ENCODE assay signal across 27 cellular contexts in the genomic region with DNA sequence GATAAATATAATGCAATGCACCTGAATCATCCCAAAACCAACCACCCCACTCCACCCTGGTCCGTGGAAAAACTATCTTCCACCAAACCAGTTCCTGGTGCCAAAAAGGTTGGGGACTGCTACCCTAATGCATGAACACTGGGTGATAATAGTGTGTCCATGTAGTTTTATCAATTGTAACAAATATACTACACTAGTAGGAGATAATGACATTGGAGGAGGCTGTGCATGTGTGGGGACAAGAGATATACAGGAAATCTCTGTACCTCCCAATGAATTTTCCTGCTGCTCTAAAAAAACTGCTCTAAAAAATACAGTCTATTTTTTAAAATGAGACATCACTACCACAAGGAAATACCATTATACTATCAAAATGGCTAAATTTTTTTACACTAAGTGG. TPM values are rescaled to one million over a fixed set of nuclear protein-coding genes. Genes with fewer than 3 reads are reported as not detected.
DNase-seq lines count a peak whose midpoint lies in the region; ATAC-seq, FAIRE-seq and TF ChIP-seq lines count a peak whose summit lies in the region.
"Had no signal": no experiment of that assay in that cellular context is flagged by ENCODE, and none has a peak within 500 bp of the region (broad histone marks: within the 10 kb centered on the region; RNA-seq: fewer than 3 reads in every experiment).

No MANE protein-coding gene starts in this region.

- TF ChIP-seq EP300 in K562 (IDR thresholded peaks at IDR 0.05; ENCODE audit: low read length), result no peak

- TF ChIP-seq RAD21 in K562 (CRISPR knock-in tag; conservative IDR thresholded peaks at IDR 0.05 in 1 of 2, IDR thresholded peaks at IDR 0.05 in 1 of 2), result no peak

- H4K20me1 ChIP-seq in K562 (replicated peaks; ENCODE audit: control insufficient read depth, insufficient read depth, low read length), result no peaks in the 10 kb centered on the region
- H4K20me1 ChIP-seq: BLaER1 had no signal

- H3K27ac ChIP-seq in K562 (ENCODE audit: extremely low read depth, low read depth, low read length), result no peak overlapping the region
- peak overlapping the region; percentile 21 to 34 for H3K27ac ChIP-seq in testis
- no peak overlapping the region for H3K27ac ChIP-seq in right lobe of liver
- H3K27ac ChIP-seq: BLaER1 had no signal

- H3K27ac Mint-ChIP-seq in activated T-helper 1 cell treated with anti-CD3 and anti-CD28 coated beads, Interleukin-12 subunit alpha, Interleukin-12 subunit beta, Interleukin-2, Interleukin-4 antibody, amounts not matched to agents 30 ng/mL and 10 ng/mL and 1 ng/mL, durations not matched to agents 14 hours and 24 hours and 36 hours, result peak overlapping the region; percentile 18
- H3K27ac Mint-ChIP-seq: CD14-positive monocyte had no signal

- peaks cover 43% of the 10 kb centered on the region for H3K36me3 Mint-ChIP-seq in activated T-helper 1 cell treated with anti-CD3 and anti-CD28 coated beads, Interleukin-12 subunit alpha, Interleukin-12 subunit beta, Interleukin-2, Interleukin-4 antibody, amounts not matched to agents 30 ng/mL and 10 ng/mL and 1 ng/mL, durations not matched to agents 14 hours and 24 hours and 36 hours (ENCODE audit: low read depth)

- peaks cover 43% of the 10 kb centered on the region for H3K4me1 Mint-ChIP-seq in activated T-helper 1 cell treated with anti-CD3 and anti-CD28 coated beads, Interleukin-12 subunit alpha, Interleukin-12 subunit beta, Interleukin-2, Interleukin-4 antibody, amounts not matched to agents 30 ng/mL and 10 ng/mL and 1 ng/mL, durations not matched to agents 14 hours and 24 hours and 36 hours (ENCODE audit: low read depth)

- intact Hi-C loops in activated T-helper 1 cell treated with anti-CD3 and anti-CD28 coated beads, Interleukin-12 subunit alpha, Interleukin-12 subunit beta, Interleukin-2, Interleukin-4 antibody, amounts not matched to agents 30 ng/mL and 10 ng/mL and 1 ng/mL, durations not matched to agents 14 hours and 24 hours and 36 hours (cut with micrococcal nuclease), result no loop called here
- intact Hi-C loops in K562 (cut with micrococcal nuclease) (no loop called here), testis (cut with DNase I; ENCODE audit: low total_unique reads) (no loop called here), right lobe of liver (cut with DNase I) (no loop called here)

- H3K9me1 ChIP-seq in K562 (ENCODE audit: control insufficient read depth, insufficient read depth, low read length), result no peaks in the 10 kb centered on the region

- H3K79me2 ChIP-seq in K562 (ENCODE audit: control insufficient read depth, insufficient read depth, low read length), result peaks cover 43% of the 10 kb centered on the region; the same call in 2 of the 3 replicates

- FAIRE-seq in K562 (lab: Jason Lieb, UNC), result no peak
- FAIRE-seq: A204.1, GM12878, GM12892, GM18507 had no signal

- WGBS in K562 (ENCODE audit: insufficient coverage, low coverage, missing lambda C conversion rate), result 10% methylated on average over 1 of the region's 1 CpG
- WGBS in testis, 2 donors, result 67 to 92% methylated on average over 1 of the region's 1 CpG
- 86% methylated on average over 1 of the region's 1 CpG for WGBS in right lobe of liver (ENCODE audit: insufficient coverage, low coverage, low lambda C conversion rate, missing lambda C conversion rate)

- H3K27me3 ChIP-seq in K562 (ENCODE audit: control insufficient read depth in 2 of 2, insufficient read depth in 2 of 2, low read length in 2 of 2) (no peaks in the 10 kb centered on the region), testis (no peaks in the 10 kb centered on the region), right lobe of liver (no peaks in the 10 kb centered on the region)
- H3K27me3 ChIP-seq: BE2C, BLaER1 had no signal

- DNase-seq in activated T-helper 1 cell treated with anti-CD3 and anti-CD28 coated beads, Interleukin-12 subunit alpha, Interleukin-12 subunit beta, Interleukin-2, Interleukin-4 antibody, amounts not matched to agents 30 ng/mL and 10 ng/mL and 1 ng/mL, durations not matched to agents 14 hours and 24 hours and 36 hours (ENCODE audit: low spot score), result no peak
- DNase-seq in K562 (ENCODE audit: extremely low read depth in 1 of 4, low spot score in 3 of 4) (peak in 1 of 4 experiments; percentile 26), testis (no peak), right lobe of liver (no peak)
- no peak for DNase-seq in activated effector memory CD4-positive, alpha-beta T cell treated with anti-CD3 and anti-CD28 coated beads, Interleukin-2, amount 50 U/mL, for 16 hours
- DNase-seq: 8988T; ACHN; BE2C; C1 segment of cervical spinal cord; CD4-positive, alpha-beta memory T cell; CD4-positive, CD25-positive, alpha-beta regulatory T cell; CD8-positive, alpha-beta memory T cell; COR-L47; DMS 273 treated with DMSO at 0.1 percent for 48 hours; DMS153; DMS53; DMS79; DND-41; EL; GDM1 had no signal

- no peak overlapping the region for H3K4me2 ChIP-seq in K562 (ENCODE audit: insufficient read depth, low read length)
- H3K4me2 ChIP-seq: BLaER1 had no signal

- no peak overlapping the region for H3K9ac ChIP-seq in K562 (ENCODE audit: insufficient read depth in 1 of 2, low read depth in 2 of 2, low read length in 2 of 2)
- H3K9ac ChIP-seq: BLaER1 had no signal

- H3K4me3 ChIP-seq in K562 (no peak overlapping the region), testis (no peak overlapping the region), right lobe of liver (no peak overlapping the region)
- H3K4me3 ChIP-seq: BLaER1, GM12878 had no signal

- H3K9me3 Mint-ChIP-seq in activated T-helper 1 cell treated with anti-CD3 and anti-CD28 coated beads, Interleukin-12 subunit alpha, Interleukin-12 subunit beta, Interleukin-2, Interleukin-4 antibody, amounts not matched to agents 30 ng/mL and 10 ng/mL and 1 ng/mL, durations not matched to agents 14 hours and 24 hours and 36 hours, result peaks cover 6% of the 10 kb centered on the region

- CTCF ChIA-PET in K562 (lab: Yijun Ruan, JAX; ENCODE audit: low intra/inter-chr PET ratio), result no interaction called here

- in situ Hi-C loops in K562 (cut with MboI), result no loop called here

- BruUV-seq in K562 (replicated peaks; lab: Mats Ljungman, UMichigan), result no TSS peak

- no peak overlapping the region for H3K4me3 Mint-ChIP-seq in activated T-helper 1 cell treated with anti-CD3 and anti-CD28 coated beads, Interleukin-12 subunit alpha, Interleukin-12 subunit beta, Interleukin-2, Interleukin-4 antibody, amounts not matched to agents 30 ng/mL and 10 ng/mL and 1 ng/mL, durations not matched to agents 14 hours and 24 hours and 36 hours
- H3K4me3 Mint-ChIP-seq: CD14-positive monocyte; CD4-positive, CD25-positive, alpha-beta regulatory T cell had no signal

- TF ChIP-seq POLR2A in K562 (conservative IDR thresholded peaks at IDR 0.05), result no peak
- TF ChIP-seq POLR2A in testis (IDR thresholded peaks at IDR 0.05), result no peak
- no peak for TF ChIP-seq POLR2A in right lobe of liver (IDR thresholded peaks at IDR 0.05)

- H3K27me3 Mint-ChIP-seq in activated T-helper 1 cell treated with anti-CD3 and anti-CD28 coated beads, Interleukin-12 subunit alpha, Interleukin-12 subunit beta, Interleukin-2, Interleukin-4 antibody, amounts not matched to agents 30 ng/mL and 10 ng/mL and 1 ng/mL, durations not matched to agents 14 hours and 24 hours and 36 hours (ENCODE audit: insufficient read depth), result no peaks in the 10 kb centered on the region
- H3K27me3 Mint-ChIP-seq: CD4-positive, alpha-beta memory T cell; CD4-positive, CD25-positive, alpha-beta regulatory T cell; CD8-positive, alpha-beta memory T cell had no signal

- peaks cover 17% of the 10 kb centered on the region for H3K36me3 ChIP-seq in K562 (ENCODE audit: control insufficient read depth, insufficient read depth, low read length)
- H3K36me3 ChIP-seq in testis (ENCODE audit: low read depth, missing control alignments), result no peaks in the 10 kb centered on the region
- H3K36me3 ChIP-seq in right lobe of liver, result no peaks in the 10 kb centered on the region

- H3K4me1 ChIP-seq in K562 (replicated peaks in 1 of 2; ENCODE audit: control insufficient read depth in 2 of 2, insufficient read depth in 2 of 2, low read length in 2 of 2) (peaks cover 9 to 12% of the 10 kb centered on the region in 2 experiments; a peak in 3 of 5 replicates), testis (peaks cover 20% of the 10 kb centered on the region), right lobe of liver (no peaks in the 10 kb centered on the region)
- H3K4me1 ChIP-seq: BE2C, BLaER1 had no signal

- peaks cover 1% of the 10 kb centered on the region for H3K9me3 ChIP-seq in K562 (replicated peaks; ENCODE audit: control insufficient read depth, insufficient read depth, low read depth, low read length)
- H3K9me3 ChIP-seq in testis, result no peaks in the 10 kb centered on the region
- H3K9me3 ChIP-seq in right lobe of liver, result no peaks in the 10 kb centered on the region
- H3K9me3 ChIP-seq: BE2C had no signal

- H2AFZ ChIP-seq in K562 (ENCODE audit: low read depth, low read length), result no peak overlapping the region

- ATAC-seq in K562 (peak; percentile 66), right lobe of liver (no peak), HG03354 (IDR thresholded peaks at IDR 0.05; ENCODE audit: poor library complexity, severe bottlenecking, unreplicated experiment) (no peak)
- ATAC-seq: GM12878 had no signal

- no peak for TF ChIP-seq CTCF in K562 (IDR thresholded peaks at IDR 0.05 in 2 of 3, conservative IDR thresholded peaks at IDR 0.05 in 1 of 3; ENCODE audit: insufficient read depth in 2 of 3, low read depth in 1 of 3, low read length in 3 of 3)
- TF ChIP-seq CTCF in testis (IDR thresholded peaks at IDR 0.05), result no peak
- TF ChIP-seq CTCF in right lobe of liver (IDR thresholded peaks at IDR 0.05), result no peak

- POLR2A ChIA-PET in K562 (lab: Yijun Ruan, JAX), result no interaction called here

RNA-seq across cellular contexts. Expression of a gene that starts 20.5 kb away (rescaled TPM):
- total RNA-seq in activated T-helper 1 cell treated with anti-CD3 and anti-CD28 coated beads, Interleukin-12 subunit alpha, Interleukin-12 subunit beta, Interleukin-2, Interleukin-4 antibody, amounts not matched to agents 30 ng/mL and 10 ng/mL and 1 ng/mL, durations not matched to agents 14 hours and 24 hours and 36 hours, result 50.9 and 51.4 TPM in 2 replicates
- total RNA-seq in K562 (2011; cell fraction: chromatin; rRNA removed; ENCODE audit: low replicate concordance), result 36.3 and 89.5 TPM in 2 replicates
- total RNA-seq in K562 (2011; cell fraction: nucleolus; rRNA removed), result 14.0 and 19.1 TPM in 2 replicates
- total RNA-seq in K562 (2011; cell fraction: nucleoplasm; rRNA removed), result 31.7 and 73.3 TPM in 2 replicates
- total RNA-seq in K562 (2014; rRNA removed), result 8.3 and 9.3 TPM in 2 replicates
- total RNA-seq in K562 (2014; rRNA removed; fragmentation: Illumina TruSeq; extraction: Trizol), result 15.8 and 19.5 TPM in 2 replicates
- total RNA-seq in K562 (2015; rRNA removed; fragmentation: Illumina TruSeq; extraction: Trizol), result 11.3 and 11.7 TPM in 2 replicates
- 12.8 and 14.7 TPM in 2 replicates for total RNA-seq in K562 (2021)
- polyA plus RNA-seq in K562 (2011; rRNA removed), result 8.2 and 13.2 TPM in 2 replicates
- polyA plus RNA-seq in K562 (2011; cell fraction: cytosol; rRNA removed), result 2.5 and 2.8 TPM in 2 replicates
- polyA plus RNA-seq in K562 (2011; cell fraction: nucleus; rRNA removed), result 20.7 and 21.3 TPM in 2 replicates
- 4.3 and 5.4 TPM in 2 replicates for polyA plus RNA-seq in K562 (2012)
- polyA plus RNA-seq in K562 (2014; fragmentation: Illumina TruSeq; extraction: Trizol), result 6.3 and 7.1 TPM in 2 replicates
- polyA plus RNA-seq in K562 (2014; fragmentation: Nextera tagmentation; extraction: Ambion mirVana), result 1 to 10 TPM; 4.5 to 7.0 TPM
- polyA plus RNA-seq in K562 (2014; rRNA removed), result 4.4 and 5.8 TPM in 2 replicates
- 51.7 and 57.9 TPM in 2 replicates for polyA minus RNA-seq in K562 (2011; rRNA and poly(A)+ RNA removed)
- polyA minus RNA-seq in K562 (2011; cell fraction: cytosol; rRNA and poly(A)+ RNA removed), result 7.0 and 8.7 TPM in 2 replicates
- polyA minus RNA-seq in K562 (2011; cell fraction: nucleus; rRNA and poly(A)+ RNA removed), result 28.1 and 37.8 TPM in 2 replicates
- 10 to 100 TPM; 63.7 to 80.7 TPM for total RNA-seq in testis
- polyA plus RNA-seq in testis (ENCODE audit: insufficient read depth, low read depth, low replicate concordance), result 78.8 TPM
- total RNA-seq in right lobe of liver, result 1 to 10 TPM; 2.9 to 8.7 (median 4.1) TPM

Comparison
In these comparisons a context has a peak if more than half of its experiments do, and no peak if none do; other contexts are left out.
1. H3K27ac ChIP-seq: peak in testis (2 of 2); none in K562 (single experiment) and right lobe of liver (0 of 3).